Comparison of ENCODE assay signal across 17 cellular contexts in genomic region chr20:35729836-35730582, GRCh38. TPM values are rescaled to one million over a fixed set of nuclear protein-coding genes. Genes with fewer than 3 reads are reported as not detected.
DNase-seq lines count a peak whose midpoint lies in the region; ATAC-seq and FAIRE-seq lines count a peak whose summit lies in the region.
"Had no signal": no experiment of that assay in that cellular context is flagged by ENCODE, and none has a peak within 500 bp of the region (broad histone marks: within the 10 kb centered on the region; RNA-seq: fewer than 3 reads in every experiment).

No MANE protein-coding gene starts in this region.

- no peaks in the 10 kb centered on the region for H3K9me3 ChIP-seq in CD4-positive, CD25-positive, alpha-beta regulatory T cell (ENCODE audit: control insufficient read depth in 2 of 2, low read length in 2 of 2)
- H3K9me3 ChIP-seq in CD8-positive, alpha-beta memory T cell (ENCODE audit: low read length), result no peaks in the 10 kb centered on the region
- H3K9me3 ChIP-seq in small intestine (ENCODE audit: control insufficient read depth, low read depth), result no peaks in the 10 kb centered on the region

- DNase-seq in CD4-positive, CD25-positive, alpha-beta regulatory T cell, result no peak
- no peak for DNase-seq in CD8-positive, alpha-beta memory T cell
- peak; percentile 29 for DNase-seq in amniotic epithelial cell (ENCODE audit: low read depth)
- DNase-seq in naive thymus-derived CD8-positive, alpha-beta T cell, result no peak
- DNase-seq in urothelium cell line (ENCODE audit: low spot score), result no peak
- no peak for DNase-seq in SW480 (ENCODE audit: low spot score)
- DNase-seq in small intestine, result no peak
- DNase-seq: activated effector memory CD4-positive, alpha-beta T cell treated with Interleukin-2 at 50 U/mL for 16 hours; AML-193; aorta; Calu3; KG1; NCI-H187 treated with DMSO at 0.1 percent for 48 hours; NCI-H226; SW 1271 had no signal

- peaks cover 34 to 68% (median 54%) of the 10 kb centered on the region in 4 donors for H3K4me1 Mint-ChIP-seq in CD4-positive, CD25-positive, alpha-beta regulatory T cell
- H3K4me1 Mint-ChIP-seq in CD8-positive, alpha-beta memory T cell, result peaks cover 60 to 72% (median 71%) of the 10 kb centered on the region in 3 donors
- peaks cover 16 to 71% (median 59%) of the 10 kb centered on the region in 4 donors for H3K4me1 Mint-ChIP-seq in naive thymus-derived CD8-positive, alpha-beta T cell
- H3K4me1 Mint-ChIP-seq: GM23338 had no signal

- peaks cover 46% of the 10 kb centered on the region for H3K36me3 Mint-ChIP-seq in CD4-positive, CD25-positive, alpha-beta regulatory T cell
- peaks cover 9 to 89% (median 26%) of the 10 kb centered on the region in 3 donors for H3K36me3 Mint-ChIP-seq in CD8-positive, alpha-beta memory T cell
- H3K36me3 Mint-ChIP-seq in naive thymus-derived CD8-positive, alpha-beta T cell, result peaks cover 5 to 96% (median 39%) of the 10 kb centered on the region in 3 donors

- H3K4me1 ChIP-seq in CD4-positive, CD25-positive, alpha-beta regulatory T cell (ENCODE audit: control insufficient read depth, insufficient read depth, low read length, poor library complexity, severe bottlenecking), result peaks cover 54% of the 10 kb centered on the region
- H3K4me1 ChIP-seq in CD8-positive, alpha-beta memory T cell (ENCODE audit: insufficient read depth, low read length), result peaks cover 51% of the 10 kb centered on the region
- no peaks in the 10 kb centered on the region for H3K4me1 ChIP-seq in small intestine (ENCODE audit: control insufficient read depth in 2 of 2, insufficient read depth in 1 of 2, low read depth in 1 of 2, low read length in 1 of 2)

- FAIRE-seq in urothelium cell line (lab: Jason Lieb, UNC), result no peak
- FAIRE-seq in small intestine (lab: Jason Lieb, UNC), result no peak

- H3K27me3 Mint-ChIP-seq in CD4-positive, CD25-positive, alpha-beta regulatory T cell, result no peaks in the 10 kb centered on the region
- peaks cover 0 to 3% of the 10 kb centered on the region in 2 donors for H3K27me3 Mint-ChIP-seq in CD8-positive, alpha-beta memory T cell
- H3K27me3 Mint-ChIP-seq in naive thymus-derived CD8-positive, alpha-beta T cell, result no peaks in the 10 kb centered on the region

- peaks cover 97% of the 10 kb centered on the region for H3K36me3 ChIP-seq in CD4-positive, CD25-positive, alpha-beta regulatory T cell (ENCODE audit: control insufficient read depth, insufficient read depth, low read length)
- H3K36me3 ChIP-seq in CD8-positive, alpha-beta memory T cell (ENCODE audit: insufficient read depth, low read length), result peaks cover 89% of the 10 kb centered on the region
- peaks cover 20 to 29% of the 10 kb centered on the region in 2 donors for H3K36me3 ChIP-seq in small intestine (ENCODE audit: control insufficient read depth in 2 of 2, insufficient read depth in 2 of 2, low read length in 2 of 2)

- no peak for ATAC-seq in CD4-positive, CD25-positive, alpha-beta regulatory T cell (ENCODE audit: low read depth in 2 of 2)
- ATAC-seq in naive thymus-derived CD8-positive, alpha-beta T cell, result no peak
- ATAC-seq: GM23338 had no signal

- no peaks in the 10 kb centered on the region for H3K9me3 Mint-ChIP-seq in CD4-positive, CD25-positive, alpha-beta regulatory T cell
- H3K9me3 Mint-ChIP-seq in CD8-positive, alpha-beta memory T cell, result no peaks in the 10 kb centered on the region
- H3K9me3 Mint-ChIP-seq in naive thymus-derived CD8-positive, alpha-beta T cell, result no peaks in the 10 kb centered on the region
- H3K9me3 Mint-ChIP-seq: GM23338 had no signal

- POLR2A ChIA-PET in CD8-positive, alpha-beta memory T cell (lab: Charles Lee), result interaction anchor here (2.2 kb wide), 1 partner anchor 12 kb away, joined by 7 read pairs; the partner anchor contains the start of gene RBM39
- POLR2A ChIA-PET in naive thymus-derived CD8-positive, alpha-beta T cell (lab: Charles Lee), result interaction anchor here (1.0 to 2.0 kb wide), 4 partner anchors 9 to 38 kb away, joined by 3 to 13 read pairs (median 6); partner anchors contain the start of gene RBM39

- H3K27me3 ChIP-seq in CD4-positive, CD25-positive, alpha-beta regulatory T cell (ENCODE audit: control insufficient read depth, insufficient read depth, low read length), result no peaks in the 10 kb centered on the region
- no peaks in the 10 kb centered on the region for H3K27me3 ChIP-seq in CD8-positive, alpha-beta memory T cell (ENCODE audit: insufficient read depth, low read length, poor library complexity, severe bottlenecking)
- H3K27me3 ChIP-seq in small intestine (ENCODE audit: control insufficient read depth in 2 of 2, insufficient read depth in 2 of 2, low read length in 2 of 2), result no peaks in the 10 kb centered on the region

- H3K4me3 ChIP-seq in CD4-positive, CD25-positive, alpha-beta regulatory T cell (ENCODE audit: low read depth, low read length), result peak overlapping the region; percentile 42
- no peak overlapping the region for H3K4me3 ChIP-seq in CD8-positive, alpha-beta memory T cell (ENCODE audit: low read length)
- no peak overlapping the region for H3K4me3 ChIP-seq in small intestine (ENCODE audit: low read depth in 1 of 2, low read length in 2 of 2)
- H3K4me3 ChIP-seq: GM23338 had no signal

- H3K27ac Mint-ChIP-seq in CD4-positive, CD25-positive, alpha-beta regulatory T cell, result no peak overlapping the region
- H3K27ac Mint-ChIP-seq in CD8-positive, alpha-beta memory T cell, result peak overlapping the region in 4 of 8 donors; percentile 39 to 73 (median 62)
- peak overlapping the region in 6 of 10 donors; percentile 2 to 62 (median 34) for H3K27ac Mint-ChIP-seq in naive thymus-derived CD8-positive, alpha-beta T cell
- H3K27ac Mint-ChIP-seq: GM23338 had no signal

- CTCF ChIA-PET in CD8-positive, alpha-beta memory T cell (lab: Charles Lee), result interaction anchor here (1.1 to 1.9 kb wide), 2 partner anchors 10 to 12 kb away, joined by 4 to 7 read pairs; partner anchors contain the start of gene RBM39

- peak overlapping the region in 3 of 4 donors; percentile 33 to 48 (median 36) for H3K4me3 Mint-ChIP-seq in CD4-positive, CD25-positive, alpha-beta regulatory T cell
- H3K4me3 Mint-ChIP-seq in CD8-positive, alpha-beta memory T cell, result peak overlapping the region in 4 of 7 donors; percentile 38 to 57 (median 44)
- H3K4me3 Mint-ChIP-seq in naive thymus-derived CD8-positive, alpha-beta T cell, result peak overlapping the region in 9 of 10 donors; percentile 16 to 57 (median 31)
- H3K4me3 Mint-ChIP-seq: GM23338 had no signal

- 69 to 82% (median 79%) methylated on average over 2 of the region's 2 CpGs for WGBS in small intestine, 3 donors

- no peak overlapping the region for H3K27ac ChIP-seq in CD4-positive, CD25-positive, alpha-beta regulatory T cell (ENCODE audit: insufficient read depth, low read length, poor library complexity, severe bottlenecking)
- H3K27ac ChIP-seq in CD8-positive, alpha-beta memory T cell (ENCODE audit: low read depth, low read length), result no peak overlapping the region
- no peak overlapping the region for H3K27ac ChIP-seq in small intestine (ENCODE audit: low read depth in 1 of 2, low read length in 1 of 2)
- H3K27ac ChIP-seq: RWPE1 had no signal

RNA-seq across cellular contexts. Expression of gene RBM39, which starts 12.1 kb away (rescaled TPM):
- 1,180 TPM for total RNA-seq in CD4-positive, CD25-positive, alpha-beta regulatory T cell
- polyA plus RNA-seq in CD4-positive, CD25-positive, alpha-beta regulatory T cell, result 100 to 1,000 TPM; 112 to 144 (median 117) TPM
- total RNA-seq in CD8-positive, alpha-beta memory T cell, result 100 to 1,000 TPM; 349 to 352 TPM
- polyA plus RNA-seq in CD8-positive, alpha-beta memory T cell, result 157 TPM
- 100 to 1,000 TPM; 687 to 713 TPM for total RNA-seq in naive thymus-derived CD8-positive, alpha-beta T cell
- 100 to 1,000 TPM; 110 to 134 (median 112) TPM for polyA plus RNA-seq in naive thymus-derived CD8-positive, alpha-beta T cell
- 100 to 1,000 TPM; 148 to 235 (median 195) TPM for polyA plus RNA-seq in small intestine

RNA-seq across cellular contexts. Expression of gene ROMO1, which starts 30.8 kb away (rescaled TPM):
- total RNA-seq in CD4-positive, CD25-positive, alpha-beta regulatory T cell, result 48.8 TPM
- 100 to 1,000 TPM; 295 to 378 (median 363) TPM for polyA plus RNA-seq in CD4-positive, CD25-positive, alpha-beta regulatory T cell
- total RNA-seq in CD8-positive, alpha-beta memory T cell, result 100 to 1,000 TPM; 108 to 117 TPM
- polyA plus RNA-seq in CD8-positive, alpha-beta memory T cell, result 358 TPM
- 10 to 100 TPM; 39.7 to 40.3 TPM for total RNA-seq in naive thymus-derived CD8-positive, alpha-beta T cell
- polyA plus RNA-seq in naive thymus-derived CD8-positive, alpha-beta T cell, result 100 to 1,000 TPM; 305 to 421 (median 381) TPM
- polyA plus RNA-seq in small intestine, result 100 to 1,000 TPM; 358 to 755 (median 646) TPM

RNA-seq across cellular contexts. Expression of gene NFS1, which starts 30.9 kb away (rescaled TPM):
- total RNA-seq in CD4-positive, CD25-positive, alpha-beta regulatory T cell, result 21.2 TPM
- polyA plus RNA-seq in CD4-positive, CD25-positive, alpha-beta regulatory T cell, result 10 to 100 TPM; 22.3 to 32.6 (median 25.4) TPM
- 10 to 100 TPM; 36.4 to 37.7 TPM for total RNA-seq in CD8-positive, alpha-beta memory T cell
- polyA plus RNA-seq in CD8-positive, alpha-beta memory T cell, result 18.8 TPM
- 10 to 100 TPM; 24.8 to 25.5 TPM for total RNA-seq in naive thymus-derived CD8-positive, alpha-beta T cell
- polyA plus RNA-seq in naive thymus-derived CD8-positive, alpha-beta T cell, result 10 to 100 TPM in 2 of 3 donors, 1 to 10 TPM in 1; 8.6 to 16.6 (median 14.1) TPM
- polyA plus RNA-seq in small intestine, result 10 to 100 TPM; 21.9 to 39.6 (median 29.0) TPM

RNA-seq across cellular contexts. Expression of gene PHF20, which starts 41.8 kb away (rescaled TPM):
- 159 TPM for total RNA-seq in CD4-positive, CD25-positive, alpha-beta regulatory T cell
- polyA plus RNA-seq in CD4-positive, CD25-positive, alpha-beta regulatory T cell, result 100 to 1,000 TPM in 2 of 4 donors, 10 to 100 TPM in 2; 87.3 to 126 (median 100) TPM
- 10 to 100 TPM; 53.9 to 54.3 TPM for total RNA-seq in CD8-positive, alpha-beta memory T cell
- 124 TPM for polyA plus RNA-seq in CD8-positive, alpha-beta memory T cell
- total RNA-seq in naive thymus-derived CD8-positive, alpha-beta T cell, result 10 to 100 TPM; 79.0 to 82.8 TPM
- polyA plus RNA-seq in naive thymus-derived CD8-positive, alpha-beta T cell, result 100 to 1,000 TPM; 114 to 135 (median 125) TPM
- polyA plus RNA-seq in small intestine, result 10 to 100 TPM in 2 of 3 donors, 1 to 10 TPM in 1; 9.6 to 17.4 (median 12.4) TPM

Comparison
In these comparisons a context has a peak if more than half of its experiments do, and no peak if none do; other contexts are left out.
1. H3K27ac Mint-ChIP-seq: peak in naive thymus-derived CD8-positive, alpha-beta T cell (6 of 10); none in CD4-positive, CD25-positive, alpha-beta regulatory T cell (0 of 3).
2. Peak in every context shown above with its lines, with median percentiles within 50 percentile points of each other: H3K4me3 Mint-ChIP-seq.